In genomic region chr21:42164064-42164789, GRCh38 we compare ENCODE assay signal across 9 cellular contexts. TPM values are rescaled to one million over a fixed set of nuclear protein-coding genes. Genes with fewer than 3 reads are reported as not detected.
DNase-seq lines count a peak whose midpoint lies in the region; ATAC-seq, FAIRE-seq and TF ChIP-seq lines count a peak whose summit lies in the region.
"Had no signal": no experiment of that assay in that cellular context is flagged by ENCODE, and none has a peak within 500 bp of the region (broad histone marks: within the 10 kb centered on the region; RNA-seq: fewer than 3 reads in every experiment).

No MANE protein-coding gene starts in this region.

- peak; percentile 15 for TF ChIP-seq CTCF in D721Med (IDR thresholded peaks at IDR 0.05; ENCODE audit: insufficient read depth, missing control alignments)
- TF ChIP-seq CTCF in VCaP (conservative IDR thresholded peaks at IDR 0.05) = peak; percentile 70
- peak; percentile 63 for TF ChIP-seq CTCF in chondrocyte (IDR thresholded peaks at IDR 0.05)
- TF ChIP-seq CTCF in lower lobe of right lung (IDR thresholded peaks at IDR 0.05) = peak; percentile 68

- no peak overlapping the region for H3K4me3 ChIP-seq in lower lobe of right lung

- no peak overlapping the region for H3K4me3 Mint-ChIP-seq in chondrocyte (ENCODE audit: unreplicated experiment)
- H3K4me3 Mint-ChIP-seq: IgD-negative memory B cell had no signal

- peaks cover 1% of the 10 kb centered on the region for H3K27me3 Mint-ChIP-seq in chondrocyte (ENCODE audit: low read depth)

- H3K27me3 ChIP-seq in lower lobe of right lung (ENCODE audit: low read depth) = no peaks in the 10 kb centered on the region

- intact Hi-C loops in lower lobe of right lung (cut with DNase I) = no loop called here

- H3K4me1 ChIP-seq in lower lobe of right lung = no peaks in the 10 kb centered on the region

- no peaks in the 10 kb centered on the region for H3K9me3 Mint-ChIP-seq in chondrocyte (ENCODE audit: low read depth)
- H3K9me3 Mint-ChIP-seq: IgD-negative memory B cell had no signal

- no peaks in the 10 kb centered on the region for H3K36me3 ChIP-seq in lower lobe of right lung

- no peak overlapping the region for H3K27ac Mint-ChIP-seq in chondrocyte (ENCODE audit: unreplicated experiment)

- peak; percentile 82 to 87 for ATAC-seq in lower lobe of right lung

- no peaks in the 10 kb centered on the region for H3K36me3 Mint-ChIP-seq in chondrocyte (ENCODE audit: low read depth)
- H3K36me3 Mint-ChIP-seq: IgD-negative memory B cell had no signal

- no peaks in the 10 kb centered on the region for H3K9me3 ChIP-seq in lower lobe of right lung

- TF ChIP-seq POLR2A in H54 (IDR thresholded peaks at IDR 0.05; ENCODE audit: low read depth, low read length) = no peak

- no peak for FAIRE-seq in D721Med (lab: Jason Lieb, UNC)
- FAIRE-seq in H54 (lab: Jason Lieb, UNC) = no peak

- H3K27ac ChIP-seq in VCaP (peak overlapping the region; percentile 45), lower lobe of right lung (no peak overlapping the region)

- DNase-seq in D721Med (ENCODE audit: insufficient read length, low spot score) (no peak), HuH-7.5 (ENCODE audit: low spot score) (peak; percentile 65), chondrocyte (ENCODE audit: low spot score) (no peak), lower lobe of right lung (peak; percentile 78), H54 (ENCODE audit: insufficient read length, low spot score) (no peak), GF-D8 (lab: John Stamatoyannopoulos, UW) (no peak)
- DNase-seq in stimulated activated CD8-positive, alpha-beta memory T cell treated with anti-CD3 and anti-CD28 coated beads, Interleukin-7, amount 100 ng/mL, for 24 hours (ENCODE audit: low read depth) = peak; percentile 37

- H3K4me1 Mint-ChIP-seq in chondrocyte (ENCODE audit: low read depth) = peaks cover 5% of the 10 kb centered on the region

RNA-seq across cellular contexts. Expression of gene ABCG1, which starts 54.7 kb away (rescaled TPM):
- total RNA-seq in chondrocyte = 0.51 to 1.6 TPM (median 1.6 TPM) in 3 replicates
- 74.9 TPM for total RNA-seq in lower lobe of right lung

Comparison
In these comparisons a context has a peak if more than half of its experiments do, and no peak if none do; other contexts are left out.
1. DNase-seq: peak in HuH-7.5 (single experiment), lower lobe of right lung (single experiment) and stimulated activated CD8-positive, alpha-beta memory T cell treated with anti-CD3 and anti-CD28 coated beads, Interleukin-7, amount 100 ng/mL, for 24 hours (single experiment); none in D721Med (single experiment), chondrocyte (single experiment), H54 (single experiment) and GF-D8 (single experiment).
2. CTCF ChIP-seq: peak in every context shown above with its lines; median percentile 70 in VCaP; 68 in lower lobe of right lung; 63 in chondrocyte; 15 in D721Med.
3. RNA of gene ABCG1, which starts 54.7 kb away (total RNA-seq): 74.9 TPM in lower lobe of right lung (single experiment); 0.51 to 1.6 TPM in chondrocyte; every median in the first group is over 10 times any median in the second.